15 cellular contexts compared by ENCODE assay signal in genomic region chr4:80062527-80062926, GRCh38.
DNase-seq lines count a peak whose midpoint lies in the region; ATAC-seq lines count a peak whose summit lies in the region.
"Had no signal": no experiment of that assay in that cellular context is flagged by ENCODE, and none has a peak within 500 bp of the region (broad histone marks: within the 10 kb centered on the region; RNA-seq: fewer than 3 reads in every experiment).

No MANE protein-coding gene starts in this region.

- H3K36me3 Mint-ChIP-seq in effector memory CD8-positive, alpha-beta T cell (ENCODE audit: insufficient read depth) = peaks cover 38% of the 10 kb centered on the region

- peak overlapping the region; percentile 63 to 79 for H3K27ac Mint-ChIP-seq in effector memory CD8-positive, alpha-beta T cell

- no peak for ATAC-seq in effector memory CD8-positive, alpha-beta T cell (replicated peaks)
- ATAC-seq: gastroesophageal sphincter had no signal

- no peaks in the 10 kb centered on the region for H3K27me3 Mint-ChIP-seq in effector memory CD8-positive, alpha-beta T cell

- H3K9me3 Mint-ChIP-seq in effector memory CD8-positive, alpha-beta T cell = no peaks in the 10 kb centered on the region

- DNase-seq in stimulated activated CD4-positive, alpha-beta T cell treated with anti-CD3 and anti-CD28 coated beads, Interleukin-4, amount 100 ng/mL, for 24 hours = peak; percentile 23
- DNase-seq in stimulated activated CD4-positive, alpha-beta T cell treated with anti-CD3 and anti-CD28 coated beads, Interleukin-15, amount 100 ng/mL, for 24 hours = no peak
- DNase-seq in RKO (ENCODE audit: low spot score) (peak; percentile 80), NCI-H1048 (lab: John Stamatoyannopoulos, UW) (no peak), iPS-NIHi11 (ENCODE audit: low spot score) (no peak), NCI-H2081 (lab: John Stamatoyannopoulos, UW) (no peak)
- DNase-seq in effector memory CD8-positive, alpha-beta T cell = no peak
- DNase-seq: activated CD4-positive, CD25-positive, alpha-beta regulatory T cell; activated CD8-positive, alpha-beta memory T cell treated with anti-CD3 and anti-CD28 coated beads, Interleukin-2, amount 50 U/mL, for 4 hours; dermis blood vessel endothelial cell; NCI-H1417; NCI-H748 treated with DMSO at 0.1 percent for 48 hours; SIG-M5; T-helper 2 cell had no signal

- no peak overlapping the region for H3K4me3 Mint-ChIP-seq in effector memory CD8-positive, alpha-beta T cell

- peaks cover 22 to 39% of the 10 kb centered on the region in 2 donors for H3K4me1 Mint-ChIP-seq in effector memory CD8-positive, alpha-beta T cell (ENCODE audit: low read depth in 2 of 2)

Comparison
In these comparisons a context has a peak if more than half of its experiments do, and no peak if none do; other contexts are left out.
1. DNase-seq: peak in stimulated activated CD4-positive, alpha-beta T cell treated with anti-CD3 and anti-CD28 coated beads, Interleukin-4, amount 100 ng/mL, for 24 hours (single experiment) and RKO (single experiment); none in stimulated activated CD4-positive, alpha-beta T cell treated with anti-CD3 and anti-CD28 coated beads, Interleukin-15, amount 100 ng/mL, for 24 hours (single experiment), effector memory CD8-positive, alpha-beta T cell (0 of 3), NCI-H1048 (single experiment), iPS-NIHi11 (single experiment) and NCI-H2081 (0 of 2).